ENCODE assay signal across 2 cellular contexts in genomic region chr14:51996148-51996746, GRCh38.
TF ChIP-seq lines count a peak whose summit lies in the region.

No MANE protein-coding gene starts in this region.

TF ChIP-seq in K562, 482 proteins besides CTCF, POLR2A, EP300 and RAD21:
- TF ChIP-seq DEAF1 (CRISPR knock-in tag; IDR thresholded peaks at IDR 0.05) (0 out of 2 replicates have a peak, but pooled peaks have one; percentile 14), ZBTB7A (IDR thresholded peaks at IDR 0.05; ENCODE audit: borderline replicate concordance, control insufficient read depth, low read depth, low read length) (no peak)

TF ChIP-seq in liver, 16 proteins besides CTCF, POLR2A, EP300 and RAD21:
- TF ChIP-seq TAF1 (conservative IDR thresholded peaks at IDR 0.05): no peak
- TF ChIP-seq HNF4G (IDR thresholded peaks at IDR 0.05): no peak
- no peak for TF ChIP-seq ZBTB33 (IDR thresholded peaks at IDR 0.05)
- no peak for TF ChIP-seq EGR1 (IDR thresholded peaks at IDR 0.05; ENCODE audit: low read depth in 2 of 2)
- TF ChIP-seq REST (IDR thresholded peaks at IDR 0.05): no peak
TF ChIP-seq in liver: peak in this region for 0.
